In the genomic region with DNA sequence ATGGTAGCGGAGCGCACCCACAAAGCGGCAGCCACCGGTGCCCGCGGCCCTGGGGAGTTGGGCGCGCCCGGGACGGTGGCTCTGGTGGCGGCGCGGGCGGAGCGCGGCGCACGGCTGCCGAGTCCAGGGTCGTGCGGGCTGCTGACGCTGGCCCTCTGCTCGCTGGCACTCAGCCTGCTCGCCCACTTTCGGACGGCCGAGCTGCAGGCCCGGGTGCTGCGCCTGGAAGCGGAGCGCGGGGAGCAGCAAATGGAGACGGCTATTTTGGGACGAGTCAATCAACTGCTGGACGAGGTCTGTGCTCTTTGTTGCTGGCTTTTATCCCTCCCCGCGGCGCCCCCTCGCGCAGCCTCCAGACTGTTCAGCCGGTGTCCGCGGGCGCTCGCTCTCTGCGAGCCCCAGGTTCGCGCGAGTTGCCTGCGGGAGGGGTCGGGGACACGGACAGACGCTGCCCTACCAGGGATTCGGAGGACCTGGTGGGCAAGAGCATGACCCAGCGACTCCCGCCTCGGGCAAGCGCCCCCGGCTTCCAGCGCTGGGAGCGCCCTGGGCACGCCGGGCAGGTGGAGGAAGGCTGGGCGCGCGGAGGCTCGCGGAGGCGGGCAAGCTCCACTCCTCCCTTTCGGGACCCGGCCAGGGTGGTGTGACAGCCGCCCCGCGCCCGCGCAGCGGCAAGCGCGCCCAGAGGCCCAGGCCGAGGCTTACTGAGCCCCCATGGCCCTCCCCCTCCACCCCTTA, we compare ENCODE assay signal across 8 cellular contexts. TPM values are rescaled to one million over a fixed set of nuclear protein-coding genes. Genes with fewer than 3 reads are reported as not detected.
DNase-seq lines count a peak whose midpoint lies in the region; ATAC-seq and TF ChIP-seq lines count a peak whose summit lies in the region.

No MANE protein-coding gene starts in this region.

- peak overlapping the region; percentile 31 for H3K23ac ChIP-seq in neuronal stem cell (ENCODE audit: low read depth, low read length, poor library complexity)

- DNase-seq in RWPE1 (ENCODE audit: low spot score) (peak; percentile 45), foreskin keratinocyte (peak in 1 of 2 donors; percentile 44), neuronal stem cell (ENCODE audit: low spot score) (peak; percentile 57), HK-2 (ENCODE audit: unreplicated experiment) (no peak), NCI-H2029 treated with DMSO at 0.1 percent for 48 hours (lab: John Stamatoyannopoulos, UW) (no peak)

- peaks cover 0 to 42% (median 16%) of the 10 kb centered on the region in 11 experiments; a peak in 15 of 22 replicates for H4K20me1 ChIP-seq in BLaER1 treated with 17β-estradiol and CSF1 and Interleukin-3, amounts not matched to agents 10 nM and 100 nM

- H2AFZ ChIP-seq in neuronal stem cell (ENCODE audit: low read length) = peak overlapping the region; percentile 97

- CTCF ChIA-PET in RWPE1 (lab: Yijun Ruan, JAX) = interaction anchor here (0.7 kb wide), 1 partner anchor 229 kb away, joined by 3 read pairs; no protein-coding TSS in a partner anchor

- peak; percentile 6 for ATAC-seq in foreskin keratinocyte
- ATAC-seq in GM21526 (IDR thresholded peaks at IDR 0.05; ENCODE audit: low FRiP score, unreplicated experiment) = no peak
- ATAC-seq in GM18498 (IDR thresholded peaks at IDR 0.05; ENCODE audit: unreplicated experiment) = no peak

- H3K18ac ChIP-seq in neuronal stem cell (ENCODE audit: low read length) = peak overlapping the region; percentile 85

- peak overlapping the region in 10 of 11 experiments; percentile 7 to 66 (median 48); a peak in 17 of 22 replicates for H3K9ac ChIP-seq in BLaER1 treated with 17β-estradiol and CSF1 and Interleukin-3, amounts not matched to agents 10 nM and 100 nM
- H3K9ac ChIP-seq in neuronal stem cell (ENCODE audit: low read depth, low read length, poor library complexity) = no peak overlapping the region

- no peak overlapping the region for H2AK5ac ChIP-seq in neuronal stem cell (ENCODE audit: low read depth, low read length)

- no peak overlapping the region for H3K14ac ChIP-seq in neuronal stem cell (ENCODE audit: low read length)

- H3K4ac ChIP-seq in neuronal stem cell (ENCODE audit: low read length) = no peak overlapping the region

- H2BK12ac ChIP-seq in neuronal stem cell (ENCODE audit: low read length) = no peak overlapping the region

- no peak overlapping the region for H4K8ac ChIP-seq in neuronal stem cell (ENCODE audit: low read depth, low read length)

- peak overlapping the region; percentile 92 to 100 (median 97) for H3K4me2 ChIP-seq in BLaER1 treated with 17β-estradiol and CSF1 and Interleukin-3, amounts not matched to agents 10 nM and 100 nM
- H3K4me2 ChIP-seq in neuronal stem cell (ENCODE audit: insufficient read depth, low read length, poor library complexity, severe bottlenecking) = peak overlapping the region; percentile 97

- TF ChIP-seq CTCF in RWPE1 (conservative IDR thresholded peaks at IDR 0.05; ENCODE audit: low read depth) (0 out of 2 replicates have a peak, but pooled peaks have one; percentile 13), foreskin keratinocyte (conservative IDR thresholded peaks at IDR 0.05) (no peak)

- peaks cover 41 to 58% (median 51%) of the 10 kb centered on the region in 11 experiments for H3K27me3 ChIP-seq in BLaER1 treated with 17β-estradiol and CSF1 and Interleukin-3, amounts not matched to agents 10 nM and 100 nM
- H3K27me3 ChIP-seq in foreskin keratinocyte (no peaks in the 10 kb centered on the region), neuronal stem cell (ENCODE audit: control insufficient read depth in 3 of 3, insufficient read depth in 3 of 3, low read depth in 1 of 3, low read length in 3 of 3) (peaks cover 0 to 65% (median 16%) of the 10 kb centered on the region in 3 experiments)

- no peak overlapping the region for H2BK120ac ChIP-seq in neuronal stem cell (ENCODE audit: low read depth, low read length)

- H4K91ac ChIP-seq in neuronal stem cell (ENCODE audit: low read depth, low read length, poor library complexity) = peak overlapping the region; percentile 58

- POLR2A ChIA-PET in RWPE1 (lab: Yijun Ruan, JAX; ENCODE audit: low non-redundant PET) = no interaction called here

- no peak overlapping the region for H3K27ac ChIP-seq in BLaER1 treated with 17β-estradiol and CSF1 and Interleukin-3, amounts not matched to agents 10 nM and 100 nM
- no peak overlapping the region for H3K27ac ChIP-seq in RWPE1
- H3K27ac ChIP-seq in foreskin keratinocyte = no peak overlapping the region
- H3K27ac ChIP-seq in neuronal stem cell (replicated peaks; ENCODE audit: low read length) = no peak overlapping the region

- no CpG with 5 or more reads among the region's 80 CpGs for WGBS in neuronal stem cell (ENCODE audit: extremely low coverage in 2 of 2, insufficient read length in 2 of 2, insufficient replicate concordance in 1 of 2), 2 donors

- no peaks in the 10 kb centered on the region for H3K36me3 ChIP-seq in BLaER1 treated with 17β-estradiol and CSF1 and Interleukin-3, amounts not matched to agents 10 nM and 100 nM
- no peaks in the 10 kb centered on the region for H3K36me3 ChIP-seq in neuronal stem cell (replicated peaks in 1 of 2; ENCODE audit: control insufficient read depth in 2 of 2, insufficient read depth in 2 of 2, low read length in 2 of 2)

- H2BK5ac ChIP-seq in neuronal stem cell (ENCODE audit: low read length) = no peak overlapping the region

- H3K9me3 ChIP-seq in BLaER1 treated with 17β-estradiol and CSF1 and Interleukin-3, amounts not matched to agents 10 nM and 100 nM (replicated peaks in 1 of 11) = no peaks in the 10 kb centered on the region
- no peaks in the 10 kb centered on the region for H3K9me3 ChIP-seq in neuronal stem cell (replicated peaks in 1 of 2; ENCODE audit: control insufficient read depth in 2 of 2, insufficient read depth in 1 of 2, low read depth in 1 of 2, low read length in 2 of 2)

- no peaks in the 10 kb centered on the region for H3K79me1 ChIP-seq in neuronal stem cell (ENCODE audit: low read depth, low read length)

- peaks cover 4 to 26% (median 22%) of the 10 kb centered on the region in 10 experiments; a peak in 19 of 20 replicates for H3K4me1 ChIP-seq in BLaER1 treated with 17β-estradiol and CSF1 and Interleukin-3, amounts not matched to agents 10 nM and 100 nM
- H3K4me1 ChIP-seq in foreskin keratinocyte (peaks cover 12% of the 10 kb centered on the region), neuronal stem cell (ENCODE audit: control insufficient read depth in 2 of 2, insufficient read depth in 1 of 2, low read depth in 1 of 2, low read length in 2 of 2) (peaks cover 10 to 20% of the 10 kb centered on the region in 2 donors)

- H2BK15ac ChIP-seq in neuronal stem cell (ENCODE audit: low read length) = peak overlapping the region; percentile 32

- peak overlapping the region; percentile 52 to 71 (median 60) for H3K4me3 ChIP-seq in BLaER1 treated with 17β-estradiol and CSF1 and Interleukin-3, amounts not matched to agents 10 nM and 100 nM
- peak overlapping the region; percentile 48 to 85 for H3K4me3 ChIP-seq in neuronal stem cell (ENCODE audit: low read length in 2 of 2)

RNA-seq across cellular contexts. Expression of gene COL13A1, which starts 0.9 kb away (rescaled TPM):
- total RNA-seq in foreskin keratinocyte = 2.0 and 2.7 TPM in 2 replicates
- polyA plus RNA-seq in foreskin keratinocyte = 1.3 and 2.4 TPM in 2 replicates
- 4.7 TPM for polyA plus RNA-seq in neuronal stem cell (2013, experiment 1 of 2)
- 5.0 TPM for polyA plus RNA-seq in neuronal stem cell (2013, experiment 2 of 2)

Comparison
In these comparisons a context has a peak if more than half of its experiments do, and no peak if none do; other contexts are left out.
1. DNase-seq: peak in RWPE1 (single experiment) and neuronal stem cell (single experiment); none in HK-2 (single experiment) and NCI-H2029 treated with DMSO at 0.1 percent for 48 hours (single experiment).